ENCODE assay signal across 8 cellular contexts in genomic region chr1:15834406-15835204, GRCh38. TPM values are rescaled to one million over a fixed set of nuclear protein-coding genes. Genes with fewer than 3 reads are reported as not detected.
A peak's percentile ranks its signal among the peaks of the same experiment; 100 is the strongest.
DNase-seq lines count a peak whose midpoint lies in the region; ATAC-seq lines count a peak whose summit lies in the region.

No MANE protein-coding gene starts in this region.

- ATAC-seq in GM19468 (IDR thresholded peaks at IDR 0.05; ENCODE audit: extremely low read depth, unreplicated experiment) = peak; percentile 17

- peak overlapping the region; percentile 99 for H2BK15ac ChIP-seq in mesenchymal stem cell (ENCODE audit: low read depth, poor library complexity, severe bottlenecking)

- peak overlapping the region; percentile 97 for H4K91ac ChIP-seq in mesenchymal stem cell (ENCODE audit: low read length)

- H3K4me1 Mint-ChIP-seq in CD4-positive, alpha-beta memory T cell = peaks cover 15 to 59% (median 22%) of the 10 kb centered on the region in 4 donors

- H3K4me3 ChIP-seq in CD4-positive, alpha-beta memory T cell (ENCODE audit: low read length in 2 of 2) = peak overlapping the region; percentile 86 to 88
- peak overlapping the region; percentile 71 to 97 for H3K4me3 ChIP-seq in mesenchymal stem cell (ENCODE audit: insufficient read depth in 1 of 2, low read depth in 1 of 2, low read length in 2 of 2)

- POLR2A ChIA-PET in CD4-positive, alpha-beta memory T cell (lab: Charles Lee; ENCODE audit: partially characterized antibody) = interaction anchor here (0.8 to 8.9 kb wide), 25 partner anchors 12 to 1070 kb away, joined by 3 to 510 read pairs (median 6); partner anchors contain the start of genes CASP9, DNAJC16, EFHD2 and SPEN

- peak; percentile 87 to 90 (median 88) for DNase-seq in CD4-positive, alpha-beta memory T cell
- DNase-seq in HT-29 (ENCODE audit: low spot score) = peak; percentile 89
- peak; percentile 28 for DNase-seq in NK-92 (lab: John Stamatoyannopoulos, UW; ENCODE audit: unreplicated experiment)
- peak; percentile 94 for DNase-seq in activated CD8-positive, alpha-beta memory T cell treated with anti-CD3 and anti-CD28 coated beads for 24 hours
- peak; percentile 79 for DNase-seq in effector CD8-positive, alpha-beta T cell (lab: John Stamatoyannopoulos, UW)
- peak; percentile 94 for DNase-seq in mesenchymal stem cell
- DNase-seq in stimulated activated CD8-positive, alpha-beta memory T cell treated with anti-CD3 and anti-CD28 coated beads, Interleukin-12 subunit alpha, Interleukin-12 subunit beta, amount 100 ng/mL, for 24 hours (ENCODE audit: extremely low read depth) = peak; percentile 76

- H4K8ac ChIP-seq in mesenchymal stem cell (ENCODE audit: low read length) = peak overlapping the region; percentile 97

- H3K4ac ChIP-seq in mesenchymal stem cell (ENCODE audit: low read depth in 1 of 2, low read length in 2 of 2) = peak overlapping the region; percentile 99 to 100

- CTCF ChIA-PET in CD4-positive, alpha-beta memory T cell (lab: Charles Lee; ENCODE audit: partially characterized antibody) = interaction anchor here (1.1 to 4.1 kb wide), 8 partner anchors 10 to 142 kb away, joined by 4 to 29 read pairs (median 6); partner anchors contain the start of genes SPEN and ZBTB17

- H3K27ac ChIP-seq in CD4-positive, alpha-beta memory T cell (ENCODE audit: low read depth, low read length) = peak overlapping the region; percentile 99
- H3K27ac ChIP-seq in mesenchymal stem cell (ENCODE audit: low read length, poor library complexity, severe bottlenecking) = peak overlapping the region; percentile 100

- H3K23ac ChIP-seq in mesenchymal stem cell (ENCODE audit: low read length in 2 of 2) = peak overlapping the region in 1 of 2 experiments; percentile 98

- WGBS in mesenchymal stem cell = under 1% methylated on average over 70 of the region's 77 CpGs

- H2BK120ac ChIP-seq in mesenchymal stem cell (ENCODE audit: low read depth, low read length) = peak overlapping the region; percentile 97

- H3K36me3 Mint-ChIP-seq in CD4-positive, alpha-beta memory T cell = peaks cover 3 to 23% of the 10 kb centered on the region in 2 donors

- peak overlapping the region; percentile 64 for H2AFZ ChIP-seq in mesenchymal stem cell (ENCODE audit: low read depth, low read length)

- H3K9ac ChIP-seq in mesenchymal stem cell (ENCODE audit: low read length) = peak overlapping the region; percentile 97

- H2BK5ac ChIP-seq in mesenchymal stem cell (ENCODE audit: low read depth, low read length, poor library complexity, severe bottlenecking) = peak overlapping the region; percentile 99

- H3K18ac ChIP-seq in mesenchymal stem cell (ENCODE audit: low read depth in 1 of 2, low read length in 2 of 2) = peak overlapping the region; percentile 96 to 100

- no peaks in the 10 kb centered on the region for H3K36me3 ChIP-seq in CD4-positive, alpha-beta memory T cell (ENCODE audit: insufficient read depth, low read length)
- H3K36me3 ChIP-seq in mesenchymal stem cell (ENCODE audit: control insufficient read depth in 1 of 2, insufficient read depth in 2 of 2, low read depth in 1 of 2, low read length in 2 of 2) = no peaks in the 10 kb centered on the region

- peaks cover 0 to 4% (median 0%) of the 10 kb centered on the region in 8 donors for H3K9me3 Mint-ChIP-seq in CD4-positive, alpha-beta memory T cell

- no peaks in the 10 kb centered on the region for H3K27me3 ChIP-seq in CD4-positive, alpha-beta memory T cell (ENCODE audit: insufficient read depth, low read length)
- no peaks in the 10 kb centered on the region for H3K27me3 ChIP-seq in mesenchymal stem cell (ENCODE audit: control insufficient read depth in 1 of 2, insufficient read depth in 1 of 2, low read length in 2 of 2)

- H3K9me3 ChIP-seq in CD4-positive, alpha-beta memory T cell (ENCODE audit: control insufficient read depth in 1 of 2, low read length in 2 of 2) = no peaks in the 10 kb centered on the region
- no peaks in the 10 kb centered on the region for H3K9me3 ChIP-seq in mesenchymal stem cell (ENCODE audit: control insufficient read depth, low read length)

- H3K27me3 Mint-ChIP-seq in CD4-positive, alpha-beta memory T cell = no peaks in the 10 kb centered on the region

- H2BK12ac ChIP-seq in mesenchymal stem cell (ENCODE audit: low read length in 2 of 2) = peak overlapping the region; percentile 10 to 84

- H3K79me1 ChIP-seq in mesenchymal stem cell (replicated peaks; ENCODE audit: low read length, poor library complexity, severe bottlenecking) = peaks cover 11% of the 10 kb centered on the region

- peak overlapping the region; percentile 97 for H3K4me2 ChIP-seq in mesenchymal stem cell (ENCODE audit: low read length, poor library complexity, severe bottlenecking)

- peaks cover 23% of the 10 kb centered on the region for H3K4me1 ChIP-seq in CD4-positive, alpha-beta memory T cell (ENCODE audit: insufficient read depth, low read length)
- peaks cover 11% of the 10 kb centered on the region for H3K4me1 ChIP-seq in mesenchymal stem cell (ENCODE audit: control insufficient read depth, insufficient read depth, low read depth, low read length)

- H3K4me3 Mint-ChIP-seq in CD4-positive, alpha-beta memory T cell = peak overlapping the region; percentile 92 to 98 (median 96)

- H2AK5ac ChIP-seq in mesenchymal stem cell (ENCODE audit: low read length, severe bottlenecking) = peak overlapping the region; percentile 90

- H3K27ac Mint-ChIP-seq in CD4-positive, alpha-beta memory T cell = peak overlapping the region; percentile 98 to 100 (median 99)

- intact Hi-C loops in CD4-positive, alpha-beta memory T cell (cut with micrococcal nuclease) = loop anchor here (1.0 to 10.0 kb wide), 5 partner anchors 13 to 1070 kb away; partner anchors contain the start of genes DDI2, SPEN, SZRD1 and ZBTB17

- H3K14ac ChIP-seq in mesenchymal stem cell (ENCODE audit: low read length in 2 of 2) = peak overlapping the region; percentile 74 to 96

RNA-seq across cellular contexts. Expression of gene SPEN, which starts 12.9 kb away (rescaled TPM):
- 10 to 100 TPM; 80.8 to 87.8 TPM for total RNA-seq in CD4-positive, alpha-beta memory T cell
- polyA plus RNA-seq in CD4-positive, alpha-beta memory T cell = 10 to 100 TPM in 1 of 2 donors, 1 to 10 TPM in 1; 2.4 to 44.0 TPM
- 17.1 and 20.1 TPM in 2 replicates for total RNA-seq in HT-29 (2014; rRNA removed; shearing (Covaris generic))
- 14.6 TPM for polyA plus RNA-seq in mesenchymal stem cell (2013, experiment 1 of 2)
- polyA plus RNA-seq in mesenchymal stem cell (2013, experiment 2 of 2) = 12.1 TPM

RNA-seq across cellular contexts. Expression of gene UQCRHL, which starts 27.2 kb away (rescaled TPM):
- total RNA-seq in CD4-positive, alpha-beta memory T cell = 1 to 10 TPM; 1.2 to 1.7 TPM
- polyA plus RNA-seq in CD4-positive, alpha-beta memory T cell = 1 to 10 TPM in 1 of 2 donors, under 1 TPM in 1; 0.26 to 1.1 TPM
- total RNA-seq in HT-29 (2014; rRNA removed; shearing (Covaris generic)) = 5.5 and 8.0 TPM in 2 replicates
- 1.9 TPM for polyA plus RNA-seq in mesenchymal stem cell (2013, experiment 1 of 2)
- 2.1 TPM for polyA plus RNA-seq in mesenchymal stem cell (2013, experiment 2 of 2)

Comparison
In these comparisons a context has a peak if more than half of its experiments do, and no peak if none do; other contexts are left out.
1. Peak in every context shown above with its lines: DNase-seq, ATAC-seq, H3K4me3 ChIP-seq and H3K27ac ChIP-seq.
2. DNase-seq: peak in every context shown above with its lines; median percentile 94 in activated CD8-positive, alpha-beta memory T cell treated with anti-CD3 and anti-CD28 coated beads for 24 hours; 94 in mesenchymal stem cell; 89 in HT-29; 88 in CD4-positive, alpha-beta memory T cell; 79 in effector CD8-positive, alpha-beta T cell; 76 in stimulated activated CD8-positive, alpha-beta memory T cell treated with anti-CD3 and anti-CD28 coated beads, Interleukin-12 subunit alpha, Interleukin-12 subunit beta, amount 100 ng/mL, for 24 hours; 28 in NK-92.